Comparison of ENCODE assay signal across 8 cellular contexts in the genomic region with DNA sequence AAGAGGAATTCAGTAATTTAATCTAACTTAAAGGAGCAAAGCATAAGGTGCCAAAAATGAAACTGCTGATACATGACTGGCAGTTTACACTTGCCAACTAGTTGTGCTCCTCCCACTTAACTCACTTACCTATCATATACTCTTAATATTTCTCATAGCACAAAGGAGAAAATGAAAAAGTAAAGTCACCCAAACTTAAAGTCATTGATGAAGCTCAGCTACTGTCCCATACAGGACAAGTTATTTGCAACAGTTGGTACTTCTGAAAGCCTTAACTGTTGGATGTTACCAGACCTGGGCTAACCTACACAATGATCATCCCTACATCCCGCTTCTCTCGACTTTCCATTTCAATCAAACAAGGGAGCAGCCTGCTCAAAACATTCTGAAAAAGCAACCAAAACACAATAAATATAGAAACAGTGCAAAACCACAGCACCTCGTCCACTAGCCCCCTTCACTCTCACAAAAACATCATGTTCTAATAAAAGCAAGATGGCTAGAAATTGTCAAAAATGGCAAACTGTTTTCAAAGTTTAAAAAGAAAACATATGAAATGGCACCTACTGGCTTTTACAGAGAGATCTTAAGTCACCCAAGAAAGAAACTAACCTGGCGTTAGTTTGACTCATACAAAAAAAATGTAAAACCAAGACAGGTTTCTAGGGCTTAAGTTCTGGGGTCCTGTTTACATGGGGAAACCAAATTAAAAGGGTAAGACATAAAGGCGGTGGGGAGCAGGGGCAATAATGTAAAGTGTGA. TPM values are rescaled to one million over a fixed set of nuclear protein-coding genes. Genes with fewer than 3 reads are reported as not detected.
DNase-seq lines count a peak whose midpoint lies in the region; FAIRE-seq and TF ChIP-seq lines count a peak whose summit lies in the region.

No MANE protein-coding gene starts in this region.

- H4K20me1 ChIP-seq in KMS-11 (ENCODE audit: insufficient read depth) = peaks cover 38% of the 10 kb centered on the region

- peak overlapping the region; percentile 71 for H3K9ac ChIP-seq in KMS-11
- H3K9ac ChIP-seq in kidney (ENCODE audit: low read length in 2 of 2) = peak overlapping the region; percentile 91 to 93

- no peak overlapping the region for H3K4me3 ChIP-seq in KMS-11 (IDR thresholded peaks at IDR 0.05; ENCODE audit: insufficient read depth, low read depth, low read length)
- H3K4me3 ChIP-seq in ascending aorta = peak overlapping the region; percentile 65 to 82
- H3K4me3 ChIP-seq in kidney (ENCODE audit: low read length in 2 of 2) = peak overlapping the region; percentile 95 to 99

- H3K27ac ChIP-seq in KMS-11 = peak overlapping the region; percentile 71
- peak overlapping the region; percentile 97 to 99 for H3K27ac ChIP-seq in ascending aorta
- peak overlapping the region; percentile 87 to 88 for H3K27ac ChIP-seq in kidney (ENCODE audit: low read depth in 2 of 2, low read length in 2 of 2)
- H3K27ac ChIP-seq in substantia nigra (ENCODE audit: low read depth, low read length, poor library complexity, severe bottlenecking) = peak overlapping the region; percentile 60

- H3K27me3 ChIP-seq in KMS-11 (ENCODE audit: insufficient read depth, low read depth) (no peaks in the 10 kb centered on the region), ascending aorta (no peaks in the 10 kb centered on the region)

- peaks cover 41% of the 10 kb centered on the region for H3K4me1 ChIP-seq in KMS-11 (ENCODE audit: low read depth, poor library complexity, severe bottlenecking)
- peaks cover 5 to 27% of the 10 kb centered on the region in 2 donors for H3K4me1 ChIP-seq in ascending aorta
- peaks cover 8 to 12% of the 10 kb centered on the region in 2 donors for H3K4me1 ChIP-seq in kidney (ENCODE audit: control insufficient read depth in 1 of 2, insufficient read depth in 1 of 2, low read depth in 1 of 2, low read length in 2 of 2)

- peak; percentile 15 for DNase-seq in Daoy (ENCODE audit: low read depth)
- no peak for DNase-seq in ascending aorta (ENCODE audit: low spot score in 2 of 2)
- DNase-seq in kidney = no peak
- no peak for DNase-seq in substantia nigra (lab: John Stamatoyannopoulos, UW)
- DNase-seq in superior temporal gyrus (ENCODE audit: extremely low spot score) = no peak
- no peak for DNase-seq in DMS114 treated with DMSO at 0.1 percent for 48 hours (lab: John Stamatoyannopoulos, UW; ENCODE audit: unreplicated experiment)
- no peak for DNase-seq in occipital lobe (lab: John Stamatoyannopoulos, UW)

- H3K79me2 ChIP-seq in KMS-11 (ENCODE audit: insufficient read depth, low read depth) = peaks cover 61% of the 10 kb centered on the region

- 0 out of 2 replicates have a peak, but pooled peaks have one; percentile 9 for TF ChIP-seq CTCF in KMS-11 (conservative IDR thresholded peaks at IDR 0.05; ENCODE audit: low read depth, low read length)
- TF ChIP-seq CTCF in ascending aorta (IDR thresholded peaks at IDR 0.05) = no peak
- TF ChIP-seq CTCF in kidney (IDR thresholded peaks at IDR 0.05; ENCODE audit: borderline replicate concordance, extremely low read depth, insufficient read depth) = no peak

- 0 out of 2 replicates have a peak overlapping the region, but pooled peaks have one; percentile 16 for H2AFZ ChIP-seq in KMS-11 (ENCODE audit: low read depth)

- no peak for FAIRE-seq in kidney (lab: Jason Lieb, UNC)

- H3K4me2 ChIP-seq in KMS-11 = peak overlapping the region; percentile 95

- H3K9me3 ChIP-seq in ascending aorta (no peaks in the 10 kb centered on the region), kidney (ENCODE audit: control insufficient read depth in 1 of 2, low read length in 2 of 2) (no peaks in the 10 kb centered on the region)

- no peaks in the 10 kb centered on the region for H3K36me3 ChIP-seq in KMS-11 (ENCODE audit: insufficient read depth)
- peaks cover 0 to 5% of the 10 kb centered on the region in 2 donors for H3K36me3 ChIP-seq in ascending aorta
- no peaks in the 10 kb centered on the region for H3K36me3 ChIP-seq in kidney (ENCODE audit: control insufficient read depth in 1 of 2, insufficient read depth in 2 of 2, low read length in 2 of 2)

- intact Hi-C loops in ascending aorta (cut with DNase I) = no loop called here
- intact Hi-C loops in kidney (cut with DNase I) = no loop called here

RNA-seq across cellular contexts. Expression of gene MED13, which starts 0.9 kb away (rescaled TPM):
- total RNA-seq in Daoy (2014; rRNA removed; shearing (Covaris generic)) = 20.3 and 31.6 TPM in 2 replicates
- total RNA-seq in ascending aorta = 19.5 TPM
- total RNA-seq in kidney = 73.6 TPM
- polyA plus RNA-seq in kidney (ENCODE audit: insufficient read depth, low read depth, low replicate concordance) = 6.4 TPM
- 150 TPM for total RNA-seq in occipital lobe
